Comparison of ENCODE assay signal across 8 cellular contexts in genomic region chr2:201235865-201236811, GRCh38. TPM values are rescaled to one million over a fixed set of nuclear protein-coding genes. Genes with fewer than 3 reads are reported as not detected.
A peak's percentile ranks its signal among the peaks of the same experiment; 100 is the strongest.
DNase-seq lines count a peak whose midpoint lies in the region; ATAC-seq and TF ChIP-seq lines count a peak whose summit lies in the region.

No MANE protein-coding gene starts in this region.

- peaks cover 16% of the 10 kb centered on the region for H3K4me1 Mint-ChIP-seq in brain

- TF ChIP-seq CTCF in LNCAP (IDR thresholded peaks at IDR 0.05) (peak; percentile 45; the same call in 1 of the 2 replicates), brain (conservative IDR thresholded peaks at IDR 0.05) (peak; percentile 77 to 82)

- ATAC-seq in HG03108 (IDR thresholded peaks at IDR 0.05; ENCODE audit: unreplicated experiment) (no peak), HG03095 (IDR thresholded peaks at IDR 0.05; ENCODE audit: unreplicated experiment) (no peak)

- peaks cover 7% of the 10 kb centered on the region for H3K27me3 Mint-ChIP-seq in brain

- peak overlapping the region in 3 of 5 experiments; percentile 13 to 84 (median 29) for H3K27ac Mint-ChIP-seq in brain

- no peak overlapping the region for H3K4me3 Mint-ChIP-seq in brain

- DNase-seq in GF-D8 (lab: John Stamatoyannopoulos, UW) (peak; percentile 50), SKM-1 treated with dmso at 0.1 percent for 144 hours (lab: John Stamatoyannopoulos, UW; ENCODE audit: unreplicated experiment) (peak; percentile 52), iris pigment epithelial cell (ENCODE audit: low read depth) (peak; percentile 74)
- peak; percentile 47 for DNase-seq in stimulated activated CD4-positive, alpha-beta T cell treated with anti-CD3 and anti-CD28 coated beads, Interleukin-15, amount 100 ng/mL, for 24 hours

- no peaks in the 10 kb centered on the region for H3K36me3 Mint-ChIP-seq in brain

- H3K9me3 Mint-ChIP-seq in brain: peaks cover 0 to 9% (median 3%) of the 10 kb centered on the region in 5 experiments

RNA-seq across cellular contexts. Expression of gene CASP8, which starts 24.2 kb away (rescaled TPM):
- 0.83 TPM for polyA plus RNA-seq in brain (ENCODE audit: insufficient read depth, low read depth, low replicate concordance)

RNA-seq across cellular contexts. Expression of gene CASP10, which starts 53.2 kb away (rescaled TPM):
- 1.1 TPM for polyA plus RNA-seq in brain (ENCODE audit: insufficient read depth, low read depth, low replicate concordance)
